Comparison of ENCODE assay signal across 26 cellular contexts in genomic region chr2:231467613-231468525, GRCh38. TPM values are rescaled to one million over a fixed set of nuclear protein-coding genes. Genes with fewer than 3 reads are reported as not detected.
DNase-seq lines count a peak whose midpoint lies in the region; ATAC-seq, FAIRE-seq and TF ChIP-seq lines count a peak whose summit lies in the region.
"Had no signal": no experiment of that assay in that cellular context is flagged by ENCODE, and none has a peak within 500 bp of the region (broad histone marks: within the 10 kb centered on the region; RNA-seq: fewer than 3 reads in every experiment).

No MANE protein-coding gene starts in this region.

- 74% methylated on average over 12 of the region's 12 CpGs for WGBS in suprapubic skin

- no peaks in the 10 kb centered on the region for H3K36me3 ChIP-seq in suprapubic skin
- H3K36me3 ChIP-seq: thyroid gland had no signal

- H3K27me3 ChIP-seq in suprapubic skin, result no peaks in the 10 kb centered on the region
- H3K27me3 ChIP-seq: thyroid gland had no signal

- no peaks in the 10 kb centered on the region for H3K9me3 ChIP-seq in suprapubic skin
- H3K9me3 ChIP-seq: A549, thyroid gland had no signal

- ATAC-seq in activated T-helper 17 cell treated with anti-CD3 and anti-CD28 coated beads, Interleukin-2, amount 50 U/mL, for 72 hours (replicated peaks), result no peak
- ATAC-seq: A549; activated CD4-positive, CD25-positive, alpha-beta regulatory T cell treated with anti-CD3 and anti-CD28 coated beads, Interleukin-2, amount 50 U/mL, for 24 hours; Panc1; stimulated activated naive CD8-positive, alpha-beta T cell treated with anti-CD3 and anti-CD28 coated beads, Interleukin-15, amount 100 ng/mL, for 72 hours had no signal

- H3K4me3 ChIP-seq in suprapubic skin, result no peak overlapping the region
- H3K4me3 ChIP-seq: A549, thyroid gland had no signal

- H3K4me1 Mint-ChIP-seq in activated T-helper 17 cell treated with anti-CD3 and anti-CD28 coated beads, Interleukin-2, amount 50 U/mL, for 72 hours, result peaks cover 12% of the 10 kb centered on the region

- peaks cover 3% of the 10 kb centered on the region for H3K27me3 Mint-ChIP-seq in activated T-helper 17 cell treated with anti-CD3 and anti-CD28 coated beads, Interleukin-2, amount 50 U/mL, for 72 hours
- H3K27me3 Mint-ChIP-seq: stimulated activated naive CD8-positive, alpha-beta T cell treated with anti-CD3 and anti-CD28 coated beads, Interleukin-15, amount 100 ng/mL, for 72 hours had no signal

- no peaks in the 10 kb centered on the region for H3K9me3 Mint-ChIP-seq in activated T-helper 17 cell treated with anti-CD3 and anti-CD28 coated beads, Interleukin-2, amount 50 U/mL, for 72 hours
- H3K9me3 Mint-ChIP-seq: activated CD4-positive, alpha-beta memory T cell treated with anti-CD3 and anti-CD28 coated beads, Interleukin-2, amount 10 ng/mL, durations not matched to agents 7 days and 5 days; stimulated activated naive CD8-positive, alpha-beta T cell treated with anti-CD3 and anti-CD28 coated beads, Interleukin-15, amount 100 ng/mL, for 72 hours had no signal

- peaks cover 14% of the 10 kb centered on the region for H3K4me1 ChIP-seq in suprapubic skin

- TF ChIP-seq EP300 in suprapubic skin (IDR thresholded peaks at IDR 0.05), result no peak

- no peak for TF ChIP-seq CTCF in suprapubic skin (IDR thresholded peaks at IDR 0.05)

- peaks cover 17% of the 10 kb centered on the region for H3K36me3 Mint-ChIP-seq in activated T-helper 17 cell treated with anti-CD3 and anti-CD28 coated beads, Interleukin-2, amount 50 U/mL, for 72 hours (ENCODE audit: low read depth)

- TF ChIP-seq POLR2A in suprapubic skin (IDR thresholded peaks at IDR 0.05), result no peak
- TF ChIP-seq POLR2A in GM12891 (IDR thresholded peaks at IDR 0.05; ENCODE audit: low read depth, low read length), result no peak

- FAIRE-seq in RCC 7860 (lab: Jason Lieb, UNC) (no peak), GM12891 (lab: Jason Lieb, UNC) (no peak)
- FAIRE-seq: A549 had no signal

- H3K27ac Mint-ChIP-seq in activated T-helper 17 cell treated with anti-CD3 and anti-CD28 coated beads, Interleukin-2, amount 50 U/mL, for 72 hours, result peak overlapping the region; percentile 42
- H3K27ac Mint-ChIP-seq: activated CD4-positive, alpha-beta memory T cell treated with anti-CD3 and anti-CD28 coated beads, Interleukin-2, amount 10 ng/mL, durations not matched to agents 7 days and 5 days had no signal

- no peak overlapping the region for H3K4me3 Mint-ChIP-seq in activated T-helper 17 cell treated with anti-CD3 and anti-CD28 coated beads, Interleukin-2, amount 50 U/mL, for 72 hours
- H3K4me3 Mint-ChIP-seq: activated CD4-positive, alpha-beta memory T cell treated with anti-CD3 and anti-CD28 coated beads, Interleukin-2, amount 10 ng/mL, durations not matched to agents 7 days and 5 days; CD4-positive, alpha-beta memory T cell; stimulated activated naive CD8-positive, alpha-beta T cell treated with anti-CD3 and anti-CD28 coated beads, Interleukin-15, amount 100 ng/mL, for 72 hours had no signal

- no peak overlapping the region for H3K27ac ChIP-seq in suprapubic skin
- H3K27ac ChIP-seq: A549, thyroid gland had no signal

- DNase-seq in activated effector memory CD4-positive, alpha-beta T cell treated with anti-CD3 and anti-CD28 coated beads, Interleukin-2, amount 50 U/mL, for 16 hours, result peak; percentile 60
- no peak for DNase-seq in activated effector memory CD4-positive, alpha-beta T cell treated with Interleukin-2 at 50 U/mL for 16 hours
- DNase-seq in myocyte (ENCODE audit: low read depth) (peak; percentile 77), suprapubic skin (ENCODE audit: low spot score in 2 of 2) (peak; percentile 43 to 77), hippocampal formation (lab: John Stamatoyannopoulos, UW) (no peak), RCC 7860 (ENCODE audit: low spot score) (no peak), GM12891 (ENCODE audit: insufficient read length, low spot score) (no peak)
- DNase-seq: activated CD4-positive, alpha-beta memory T cell treated with anti-CD3 and anti-CD28 coated beads, Interleukin-2, amount 10 ng/mL, durations not matched to agents 7 days and 5 days; activated gamma-delta T cell; AML-193; CD4-positive, alpha-beta memory T cell; DMS53; GOT3; islet precursor cell; NCI-H1694 treated with DMSO at 0.1 percent for 48 hours; NCI-H524 treated with DMSO at 0.1 percent for 48 hours; nucleus accumbens; SIG-M5; stimulated activated CD4-positive, alpha-beta T cell treated with anti-CD3 and anti-CD28 coated beads, Interleukin-1b, Interleukin-23, amount 100 ng/mL, for 48 hours; stimulated activated CD8-positive, alpha-beta memory T cell treated with anti-CD3 and anti-CD28 coated beads, Interleukin-4, amount 100 ng/mL, for 48 hours; stimulated activated naive CD8-positive, alpha-beta T cell treated with anti-CD3 and anti-CD28 coated beads, Interleukin-15, amount 100 ng/mL, for 72 hours; thyroid gland had no signal

TF ChIP-seq in GM12891, 5 proteins besides CTCF, POLR2A, EP300 and RAD21:
- TF ChIP-seq POLR2AphosphoS5 (IDR thresholded peaks at IDR 0.05; ENCODE audit: low read depth, low read length) (no peak), TAF1 (IDR thresholded peaks at IDR 0.05; ENCODE audit: low read depth, low read length) (no peak), PAX5 (IDR thresholded peaks at IDR 0.05; ENCODE audit: insufficient read depth, low read length, severe bottlenecking) (no peak), SPI1 (IDR thresholded peaks at IDR 0.05; ENCODE audit: low read depth, low read length) (no peak), POU2F2 (IDR thresholded peaks at IDR 0.05; ENCODE audit: low read depth, low read length) (no peak)

RNA-seq across cellular contexts. Expression of gene NCL, which starts 3.6 kb away (rescaled TPM):
- total RNA-seq in activated T-helper 17 cell treated with anti-CD3 and anti-CD28 coated beads, Interleukin-2, amount 50 U/mL, for 72 hours, result 100 to 1,000 TPM; 476 to 986 TPM
- total RNA-seq in myocyte (148 and 165 TPM in 2 replicates), suprapubic skin (100 to 1,000 TPM; 142 to 384 (median 205) TPM)
- 202 TPM for polyA plus RNA-seq in myocyte (2012)
- polyA plus RNA-seq in GM12891 (2012; ENCODE audit: low read depth, missing spikeins), result 341 TPM

Comparison
In these comparisons a context has a peak if more than half of its experiments do, and no peak if none do; other contexts are left out.
1. DNase-seq: peak in activated effector memory CD4-positive, alpha-beta T cell treated with anti-CD3 and anti-CD28 coated beads, Interleukin-2, amount 50 U/mL, for 16 hours (single experiment), myocyte (single experiment) and suprapubic skin (2 of 2); none in activated effector memory CD4-positive, alpha-beta T cell treated with Interleukin-2 at 50 U/mL for 16 hours (single experiment), hippocampal formation (0 of 2), RCC 7860 (single experiment) and GM12891 (single experiment).